ENCODE assay signal across 8 cellular contexts in the genomic region with DNA sequence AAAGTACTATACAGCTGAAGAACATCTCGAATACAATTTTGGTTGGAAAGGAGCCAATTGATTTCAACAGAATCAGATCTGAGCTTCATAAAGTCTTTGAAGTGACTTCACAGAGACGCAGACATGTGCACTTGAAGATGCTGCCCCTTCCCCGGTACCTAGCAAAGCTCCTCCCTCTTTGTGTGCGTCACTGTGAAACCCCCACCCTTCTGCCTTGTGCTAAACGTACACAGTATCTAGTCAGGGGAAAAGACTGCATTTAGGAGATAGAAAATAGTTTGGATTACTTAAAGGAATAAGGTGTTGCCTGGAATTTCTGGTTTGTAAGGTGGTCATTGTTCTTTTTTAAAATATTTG. TPM values are rescaled to one million over a fixed set of nuclear protein-coding genes. Genes with fewer than 3 reads are reported as not detected.
DNase-seq lines count a peak whose midpoint lies in the region; ATAC-seq and TF ChIP-seq lines count a peak whose summit lies in the region.
"Not testable (repeated sequence)": the region's sequence is repeated elsewhere in the genome, so short reads cannot be mapped to it uniquely, and the experiment has no call there.

No MANE protein-coding gene starts in this region.

- H3K4me3 Mint-ChIP-seq in CD4-positive, CD25-positive, alpha-beta regulatory T cell, result peak overlapping the region in 1 of 4 donors; percentile 41
- not testable (repeated sequence) for H3K4me3 Mint-ChIP-seq in activated CD8-positive, alpha-beta T cell treated with anti-CD3 and anti-CD28 coated beads for 36 hours

- H3K4me2 ChIP-seq in HCT116 (ENCODE audit: low read length), result 0 out of 2 replicates have a peak overlapping the region, but pooled peaks have one; percentile 19

- peak in 2 of 3 donors; percentile 22 to 36 for DNase-seq in CD4-positive, CD25-positive, alpha-beta regulatory T cell
- DNase-seq in HCT116 (ENCODE audit: low read depth, low spot score); right lobe of liver; stimulated activated naive CD8-positive, alpha-beta T cell treated with anti-CD3 and anti-CD28 coated beads, Interleukin-15, Interleukin-2, amounts not matched to agents 100 U/mL and 50 U/mL, for 24 hours: not testable (repeated sequence)
- peak; percentile 42 for DNase-seq in SK-N-DZ (ENCODE audit: low spot score)
- DNase-seq in activated CD8-positive, alpha-beta T cell treated with anti-CD3 and anti-CD28 coated beads for 36 hours, result peak; percentile 28
- peak in 2 of 7 donors; percentile 56 to 61 for DNase-seq in adrenal gland
- peak; percentile 12 for DNase-seq in fibroblast of mammary gland (ENCODE audit: low read depth)

- not testable (repeated sequence) for H3K4me1 ChIP-seq in CD4-positive, CD25-positive, alpha-beta regulatory T cell (ENCODE audit: control insufficient read depth, insufficient read depth, low read length, poor library complexity, severe bottlenecking); HCT116 (ENCODE audit: control insufficient read depth in 1 of 2, insufficient read depth in 2 of 2, low read length in 2 of 2); adrenal gland (replicated peaks in 1 of 2); right lobe of liver

- TF ChIP-seq POLR2A in HCT116 (IDR thresholded peaks at IDR 0.05; ENCODE audit: borderline replicate concordance, extremely low read depth, insufficient read depth, insufficient read length); adrenal gland (IDR thresholded peaks at IDR 0.05); right lobe of liver (IDR thresholded peaks at IDR 0.05): not testable (repeated sequence)

- not testable (repeated sequence) for H3K9me2 ChIP-seq in HCT116 (ENCODE audit: insufficient read depth)

- H3K36me3 Mint-ChIP-seq in CD4-positive, CD25-positive, alpha-beta regulatory T cell; activated CD8-positive, alpha-beta T cell treated with anti-CD3 and anti-CD28 coated beads for 36 hours (ENCODE audit: low read depth): not testable (repeated sequence)

- H3K27ac Mint-ChIP-seq in CD4-positive, CD25-positive, alpha-beta regulatory T cell, result peak overlapping the region in 1 of 3 donors; percentile 21
- H3K27ac Mint-ChIP-seq in activated CD8-positive, alpha-beta T cell treated with anti-CD3 and anti-CD28 coated beads for 36 hours, result not testable (repeated sequence)

- not testable (repeated sequence) for H3K4me3 ChIP-seq in CD4-positive, CD25-positive, alpha-beta regulatory T cell (ENCODE audit: low read depth, low read length); HCT116 (replicated peaks in 1 of 2; ENCODE audit: low read depth in 1 of 2, low read length in 2 of 2); fibroblast of mammary gland (ENCODE audit: control insufficient read depth, low read depth, low read length); right lobe of liver
- H3K4me3 ChIP-seq in adrenal gland, result peak overlapping the region in 1 of 4 donors; percentile 15

- RAD21 ChIA-PET in HCT116 (lab: Charles Lee; ENCODE audit: low non-redundant PET in 1 of 2, low total read pairs in 2 of 2, uncharacterized antibody in 2 of 2, unreplicated experiment in 2 of 2), result not testable (repeated sequence)

- BruUV-seq in HCT116 (replicated peaks; lab: Mats Ljungman, UMichigan), result not testable (repeated sequence)

- 16 to 39% (median 27%) methylated on average over 5 of the region's 5 CpGs for WGBS in adrenal gland, 4 donors
- 21% methylated on average over 5 of the region's 5 CpGs for WGBS in right lobe of liver (ENCODE audit: insufficient coverage, low coverage, low lambda C conversion rate, missing lambda C conversion rate)

- TF ChIP-seq CTCF in HCT116 (IDR thresholded peaks at IDR 0.05 in 2 of 3, conservative IDR thresholded peaks at IDR 0.05 in 1 of 3; ENCODE audit: borderline replicate concordance in 1 of 3, insufficient read depth in 1 of 3, low read depth in 2 of 3, low read length in 2 of 3); activated CD8-positive, alpha-beta T cell treated with anti-CD3 and anti-CD28 coated beads for 36 hours (IDR thresholded peaks at IDR 0.05); adrenal gland (IDR thresholded peaks at IDR 0.05); fibroblast of mammary gland (conservative IDR thresholded peaks at IDR 0.05; ENCODE audit: control insufficient read depth, insufficient read depth, low read depth, low read length); right lobe of liver (IDR thresholded peaks at IDR 0.05): not testable (repeated sequence)

- not testable (repeated sequence) for TF ChIP-seq RAD21 in HCT116 (IDR thresholded peaks at IDR 0.05; ENCODE audit: low read depth)

- intact Hi-C loops in HCT116 (cut with micrococcal nuclease); activated CD8-positive, alpha-beta T cell treated with anti-CD3 and anti-CD28 coated beads for 36 hours (cut with micrococcal nuclease); adrenal gland (cut with DNase I); right lobe of liver (cut with DNase I): not testable (repeated sequence)

- H3K36me3 ChIP-seq in CD4-positive, CD25-positive, alpha-beta regulatory T cell (ENCODE audit: control insufficient read depth, insufficient read depth, low read length); HCT116 (ENCODE audit: control insufficient read depth in 1 of 2, insufficient read depth in 2 of 2, low read length in 2 of 2); adrenal gland (replicated peaks in 1 of 2); right lobe of liver: not testable (repeated sequence)

- not testable (repeated sequence) for H3K79me2 ChIP-seq in HCT116 (ENCODE audit: insufficient read depth, low read length)

- not testable (repeated sequence) for H3K9me3 ChIP-seq in CD4-positive, CD25-positive, alpha-beta regulatory T cell (ENCODE audit: control insufficient read depth in 2 of 2, low read length in 2 of 2); HCT116 (ENCODE audit: control insufficient read depth in 1 of 2, insufficient read depth in 1 of 2, low read depth in 1 of 2, low read length in 2 of 2); adrenal gland (replicated peaks in 1 of 3); right lobe of liver

- not testable (repeated sequence) for H3K27me3 Mint-ChIP-seq in CD4-positive, CD25-positive, alpha-beta regulatory T cell; activated CD8-positive, alpha-beta T cell treated with anti-CD3 and anti-CD28 coated beads for 36 hours

- not testable (repeated sequence) for H3K27me3 ChIP-seq in CD4-positive, CD25-positive, alpha-beta regulatory T cell (ENCODE audit: control insufficient read depth, insufficient read depth, low read length); HCT116 (ENCODE audit: insufficient read depth, low read length); adrenal gland; right lobe of liver

- not testable (repeated sequence) for H3K27ac ChIP-seq in CD4-positive, CD25-positive, alpha-beta regulatory T cell (ENCODE audit: insufficient read depth, low read length, poor library complexity, severe bottlenecking); HCT116 (ENCODE audit: low read depth, low read length); right lobe of liver
- peak overlapping the region; percentile 74 to 92 (median 86) for H3K27ac ChIP-seq in adrenal gland

- not testable (repeated sequence) for H4K20me1 ChIP-seq in HCT116 (ENCODE audit: insufficient read depth)

- POLR2A ChIA-PET in HCT116 (lab: Charles Lee); activated CD8-positive, alpha-beta T cell treated with anti-CD3 and anti-CD28 coated beads for 36 hours (lab: Charles Lee): not testable (repeated sequence)

- not testable (repeated sequence) for ATAC-seq in CD4-positive, CD25-positive, alpha-beta regulatory T cell (ENCODE audit: low read depth in 2 of 2); HCT116
- peak; percentile 71 for ATAC-seq in activated CD8-positive, alpha-beta T cell treated with anti-CD3 and anti-CD28 coated beads for 36 hours
- peak in 3 of 4 donors; percentile 15 to 68 (median 27) for ATAC-seq in right lobe of liver
- ATAC-seq in stimulated activated naive CD8-positive, alpha-beta T cell treated with anti-CD3 and anti-CD28 coated beads, Interleukin-15, Interleukin-2, amounts not matched to agents 100 U/mL and 50 U/mL, for 24 hours, result peak; percentile 49

- CTCF ChIA-PET in HCT116 (lab: Charles Lee); activated CD8-positive, alpha-beta T cell treated with anti-CD3 and anti-CD28 coated beads for 36 hours (lab: Charles Lee): not testable (repeated sequence)

- H2AFZ ChIP-seq in HCT116 (ENCODE audit: low read depth, low read length, poor library complexity, severe bottlenecking), result not testable (repeated sequence)

- not testable (repeated sequence) for H3K4me1 Mint-ChIP-seq in CD4-positive, CD25-positive, alpha-beta regulatory T cell; activated CD8-positive, alpha-beta T cell treated with anti-CD3 and anti-CD28 coated beads for 36 hours (ENCODE audit: low read depth)

- H3K9me3 Mint-ChIP-seq in CD4-positive, CD25-positive, alpha-beta regulatory T cell; activated CD8-positive, alpha-beta T cell treated with anti-CD3 and anti-CD28 coated beads for 36 hours: not testable (repeated sequence)

- not testable (repeated sequence) for H3K9ac ChIP-seq in HCT116 (ENCODE audit: low read length)

RNA-seq across cellular contexts. Expression of gene CD46, which starts 13.5 kb away (rescaled TPM):
- total RNA-seq in CD4-positive, CD25-positive, alpha-beta regulatory T cell, result 123 TPM
- polyA plus RNA-seq in CD4-positive, CD25-positive, alpha-beta regulatory T cell, result 100 to 1,000 TPM; 117 to 159 (median 149) TPM
- total RNA-seq in HCT116 (2021; ENCODE audit: unreplicated experiment), result 100 TPM
- polyA plus RNA-seq in HCT116 (2012), result 50.5 and 62.2 TPM in 2 replicates
- polyA plus RNA-seq in SK-N-DZ (2014; cell fraction: cytosol; rRNA removed), result 60.0 and 70.5 TPM in 2 replicates
- 383 and 470 TPM in 2 replicates for polyA plus RNA-seq in SK-N-DZ (2014; cell fraction: nucleus; rRNA removed)
- total RNA-seq in activated CD8-positive, alpha-beta T cell treated with anti-CD3 and anti-CD28 coated beads for 36 hours, result 10 to 100 TPM; 77.7 to 84.3 TPM
- total RNA-seq in adrenal gland, result 100 to 1,000 TPM; 325 to 618 (median 520) TPM
- 100 to 1,000 TPM in 2 of 3 donors, 10 to 100 TPM in 1; 94.9 to 407 (median 187) TPM for polyA plus RNA-seq in adrenal gland
- total RNA-seq in right lobe of liver, result 100 to 1,000 TPM in 5 of 6 experiments, 10 to 100 TPM in 1; 99.3 to 133 (median 114) TPM
